20 cellular contexts compared by ENCODE assay signal in genomic region chr10:52446391-52446790, GRCh38.
DNase-seq lines count a peak whose midpoint lies in the region; ATAC-seq, FAIRE-seq and TF ChIP-seq lines count a peak whose summit lies in the region.
"Had no signal": no experiment of that assay in that cellular context is flagged by ENCODE, and none has a peak within 500 bp of the region (broad histone marks: within the 10 kb centered on the region; RNA-seq: fewer than 3 reads in every experiment).

No MANE protein-coding gene starts in this region.

- no peaks in the 10 kb centered on the region for H4K20me1 ChIP-seq in astrocyte (ENCODE audit: insufficient read depth, low read length)
- H4K20me1 ChIP-seq: BLaER1 had no signal

- no peak overlapping the region for H3K9ac ChIP-seq in astrocyte (ENCODE audit: low read length)
- H3K9ac ChIP-seq: BLaER1 had no signal

- no peak for ATAC-seq in naive thymus-derived CD4-positive, alpha-beta T cell
- ATAC-seq: T-helper 17 cell had no signal

- DNase-seq in AG10803 (ENCODE audit: low read depth) = peak; percentile 40
- no peak for DNase-seq in HFFc6
- peak; percentile 50 for DNase-seq in astrocyte (ENCODE audit: low read depth)
- peak; percentile 1 for DNase-seq in left kidney (ENCODE audit: low read depth, low spot score)
- no peak for DNase-seq in stimulated activated naive CD4-positive, alpha-beta T cell (lab: John Stamatoyannopoulos, UW)
- DNase-seq in stimulated activated CD4-positive, alpha-beta T cell treated with anti-CD3 and anti-CD28 coated beads, Interleukin-1b, Interleukin-23, amount 100 ng/mL, for 48 hours = no peak
- DNase-seq in naive thymus-derived CD4-positive, alpha-beta T cell = no peak
- DNase-seq: CD4-positive, alpha-beta T cell; COR-L47; DMS 273 treated with DMSO at 0.1 percent for 48 hours; Karpas-422; NCI-H1694 treated with DMSO at 0.1 percent for 48 hours; NCI-H510A; NCI-H82; Right ventricle myocardium superior; SW 1271; T-helper 17 cell had no signal

- H3K27ac Mint-ChIP-seq in HFFc6 (0 out of 2 replicates have a peak overlapping the region, but pooled peaks have one; percentile 13), astrocyte (ENCODE audit: unreplicated experiment) (no peak overlapping the region)
- no peak overlapping the region for H3K27ac Mint-ChIP-seq in naive thymus-derived CD4-positive, alpha-beta T cell
- H3K27ac Mint-ChIP-seq: CD4-positive, alpha-beta T cell; T-helper 17 cell had no signal

- H3K79me2 ChIP-seq in astrocyte (ENCODE audit: insufficient read depth, low read length) = no peaks in the 10 kb centered on the region

- FAIRE-seq in astrocyte (lab: Jason Lieb, UNC) = no peak
- FAIRE-seq: GM18507, H1 had no signal

- H3K27me3 Mint-ChIP-seq in HFFc6 (ENCODE audit: insufficient read depth) = no peaks in the 10 kb centered on the region
- no peaks in the 10 kb centered on the region for H3K27me3 Mint-ChIP-seq in astrocyte (ENCODE audit: low read depth, unreplicated experiment)
- no peaks in the 10 kb centered on the region for H3K27me3 Mint-ChIP-seq in naive thymus-derived CD4-positive, alpha-beta T cell
- H3K27me3 Mint-ChIP-seq: CD4-positive, alpha-beta T cell; T-helper 17 cell had no signal

- no peak overlapping the region for H2AFZ ChIP-seq in astrocyte (ENCODE audit: low read depth, low read length)

- no peaks in the 10 kb centered on the region for H3K9me3 Mint-ChIP-seq in HFFc6
- no peaks in the 10 kb centered on the region for H3K9me3 Mint-ChIP-seq in astrocyte (ENCODE audit: unreplicated experiment)
- peaks cover 0 to 2% (median 0%) of the 10 kb centered on the region in 11 donors for H3K9me3 Mint-ChIP-seq in naive thymus-derived CD4-positive, alpha-beta T cell
- H3K9me3 Mint-ChIP-seq: CD4-positive, alpha-beta T cell had no signal

- H3K4me3 ChIP-seq in AG10803 (ENCODE audit: low read length) (no peak overlapping the region), astrocyte (ENCODE audit: insufficient read depth, low read depth, low read length) (no peak overlapping the region)
- H3K4me3 ChIP-seq in naive thymus-derived CD4-positive, alpha-beta T cell (ENCODE audit: low read length) = no peak overlapping the region
- H3K4me3 ChIP-seq: BLaER1 had no signal

- no peak overlapping the region for H3K4me2 ChIP-seq in astrocyte (ENCODE audit: low read length)
- H3K4me2 ChIP-seq: BLaER1 had no signal

- no peak for TF ChIP-seq CTCF in AG10803 (conservative IDR thresholded peaks at IDR 0.05; ENCODE audit: low read length)
- no peak for TF ChIP-seq CTCF in HFFc6 (IDR thresholded peaks at IDR 0.05)
- no peak for TF ChIP-seq CTCF in astrocyte (IDR thresholded peaks at IDR 0.05; ENCODE audit: insufficient read depth, low read depth, low read length)

- CTCF ChIA-PET in naive thymus-derived CD4-positive, alpha-beta T cell (lab: Charles Lee) = no interaction called here

- intact Hi-C loops in naive thymus-derived CD4-positive, alpha-beta T cell (cut with micrococcal nuclease) = no loop called here

- no peak overlapping the region for H3K27ac ChIP-seq in astrocyte (ENCODE audit: low read depth, low read length)
- no peak overlapping the region for H3K27ac ChIP-seq in naive thymus-derived CD4-positive, alpha-beta T cell (ENCODE audit: low read depth, low read length)
- H3K27ac ChIP-seq: BLaER1 had no signal

- H3K9me3 ChIP-seq in astrocyte (ENCODE audit: insufficient read depth, low read depth, low read length) = no peaks in the 10 kb centered on the region
- no peaks in the 10 kb centered on the region for H3K9me3 ChIP-seq in naive thymus-derived CD4-positive, alpha-beta T cell (ENCODE audit: control insufficient read depth in 2 of 3, low read length in 3 of 3)

- H3K36me3 Mint-ChIP-seq in HFFc6 (ENCODE audit: low read depth) (peaks cover 14% of the 10 kb centered on the region), astrocyte (ENCODE audit: low read depth, unreplicated experiment) (no peaks in the 10 kb centered on the region)
- no peaks in the 10 kb centered on the region for H3K36me3 Mint-ChIP-seq in naive thymus-derived CD4-positive, alpha-beta T cell

- POLR2A ChIA-PET in naive thymus-derived CD4-positive, alpha-beta T cell (lab: Charles Lee) = no interaction called here

- no peaks in the 10 kb centered on the region for H3K36me3 ChIP-seq in astrocyte (ENCODE audit: insufficient read depth, low read length)
- no peaks in the 10 kb centered on the region for H3K36me3 ChIP-seq in naive thymus-derived CD4-positive, alpha-beta T cell (ENCODE audit: control insufficient read depth in 2 of 3, insufficient read depth in 3 of 3, low read length in 3 of 3)
- H3K36me3 ChIP-seq: BLaER1 had no signal

- peaks cover 87% of the 10 kb centered on the region for H3K4me1 Mint-ChIP-seq in HFFc6 (ENCODE audit: low read depth)
- peaks cover 9% of the 10 kb centered on the region for H3K4me1 Mint-ChIP-seq in astrocyte (ENCODE audit: low read depth, unreplicated experiment)
- H3K4me1 Mint-ChIP-seq in naive thymus-derived CD4-positive, alpha-beta T cell = no peaks in the 10 kb centered on the region
- H3K4me1 Mint-ChIP-seq: T-helper 17 cell had no signal

- H3K27me3 ChIP-seq in astrocyte (ENCODE audit: insufficient read depth, low read length) = no peaks in the 10 kb centered on the region
- no peaks in the 10 kb centered on the region for H3K27me3 ChIP-seq in naive thymus-derived CD4-positive, alpha-beta T cell (ENCODE audit: control insufficient read depth in 2 of 2, insufficient read depth in 2 of 2, low read length in 2 of 2)
- H3K27me3 ChIP-seq: BLaER1 had no signal

- peaks cover 14% of the 10 kb centered on the region for H3K4me1 ChIP-seq in astrocyte (ENCODE audit: insufficient read depth, low read length)
- H3K4me1 ChIP-seq in naive thymus-derived CD4-positive, alpha-beta T cell (ENCODE audit: control insufficient read depth in 2 of 2, insufficient read depth in 2 of 2, low read length in 2 of 2) = no peaks in the 10 kb centered on the region

- no peak overlapping the region for H3K4me3 Mint-ChIP-seq in HFFc6
- no peak overlapping the region for H3K4me3 Mint-ChIP-seq in astrocyte (ENCODE audit: unreplicated experiment)
- no peak overlapping the region for H3K4me3 Mint-ChIP-seq in naive thymus-derived CD4-positive, alpha-beta T cell
- H3K4me3 Mint-ChIP-seq: CD4-positive, alpha-beta T cell; T-helper 17 cell had no signal

Comparison
In these comparisons a context has a peak if more than half of its experiments do, and no peak if none do; other contexts are left out.
1. DNase-seq: peak in AG10803 (single experiment), astrocyte (single experiment) and left kidney (single experiment); none in HFFc6 (single experiment), stimulated activated naive CD4-positive, alpha-beta T cell (0 of 6), stimulated activated CD4-positive, alpha-beta T cell treated with anti-CD3 and anti-CD28 coated beads, Interleukin-1b, Interleukin-23, amount 100 ng/mL, for 48 hours (single experiment) and naive thymus-derived CD4-positive, alpha-beta T cell (0 of 9).